ENCODE assay signal across 8 cellular contexts in the genomic region with DNA sequence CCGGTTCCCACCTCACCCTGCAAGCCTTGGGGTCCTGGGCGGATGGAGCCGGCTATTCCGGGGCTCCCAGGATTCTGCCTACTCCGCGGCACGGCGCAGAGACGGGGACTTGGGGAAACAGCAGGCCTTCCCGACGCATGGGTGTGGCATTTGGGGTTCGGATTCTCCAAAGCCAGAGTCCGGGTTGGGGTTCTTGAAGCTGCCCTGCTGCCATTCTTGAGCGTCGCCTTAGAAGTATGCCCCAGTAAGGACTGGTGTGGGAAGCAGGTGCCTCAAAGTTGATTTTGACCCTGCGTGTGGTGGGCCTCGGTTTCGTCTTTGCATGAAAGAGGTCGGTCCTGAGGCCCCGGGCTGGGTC. TPM values are rescaled to one million over a fixed set of nuclear protein-coding genes. Genes with fewer than 3 reads are reported as not detected.
DNase-seq lines count a peak whose midpoint lies in the region; ATAC-seq and TF ChIP-seq lines count a peak whose summit lies in the region.

No MANE protein-coding gene starts in this region.

- no peaks in the 10 kb centered on the region; the same call in 1 of the 2 replicates for H3K9me3 ChIP-seq in AG04450 (ENCODE audit: control insufficient read depth, insufficient read depth, low read length)
- no peaks in the 10 kb centered on the region for H3K9me3 ChIP-seq in HUES6 (ENCODE audit: control insufficient read depth, insufficient read depth, low read depth, low read length)
- H3K9me3 ChIP-seq in mucosa of stomach (ENCODE audit: control insufficient read depth, low read length) = no peaks in the 10 kb centered on the region

- POLR2A ChIA-PET in AG04450 (lab: Yijun Ruan, JAX) = interaction anchor here (0.6 to 1.7 kb wide), 7 partner anchors 10 to 317 kb away, joined by 3 to 18 read pairs (median 4); a partner anchor contains a TSS

- peaks cover 13% of the 10 kb centered on the region for H3K27me3 ChIP-seq in AG04450 (ENCODE audit: control insufficient read depth, insufficient read depth, low read length)
- peaks cover 20% of the 10 kb centered on the region for H3K27me3 ChIP-seq in HUES6 (ENCODE audit: control insufficient read depth, insufficient read depth, low read length)
- H3K27me3 ChIP-seq in mucosa of stomach (ENCODE audit: control insufficient read depth, insufficient read depth, low read length) = no peaks in the 10 kb centered on the region

- no peak for TF ChIP-seq CTCF in AG04450 (IDR thresholded peaks at IDR 0.05; ENCODE audit: low read depth, low read length)

- H3K27ac ChIP-seq in AG04450 (ENCODE audit: low read depth, low read length) = peak overlapping the region; percentile 75
- no peak overlapping the region for H3K27ac ChIP-seq in HUES6 (ENCODE audit: low read depth, low read length)
- peak overlapping the region; percentile 94 for H3K27ac ChIP-seq in caudate nucleus (ENCODE audit: low read depth, low read length)

- H3K36me3 ChIP-seq in HUES6 (ENCODE audit: control insufficient read depth, insufficient read depth, low read length) = peaks cover 4% of the 10 kb centered on the region; the same call in 1 of the 2 replicates
- H3K36me3 ChIP-seq in mucosa of stomach (ENCODE audit: control insufficient read depth, insufficient read depth, low read length) = no peaks in the 10 kb centered on the region

- H3K9ac ChIP-seq in HUES6 (ENCODE audit: low read length) (peak overlapping the region; percentile 81), mucosa of stomach (ENCODE audit: low read length) (peak overlapping the region; percentile 93)

- H3K4me1 ChIP-seq in HUES6 (ENCODE audit: control insufficient read depth, insufficient read depth, low read length) (peaks cover 6% of the 10 kb centered on the region; the same call in 1 of the 2 replicates), mucosa of stomach (ENCODE audit: control insufficient read depth, insufficient read depth, low read length) (peaks cover 43% of the 10 kb centered on the region)

- ATAC-seq in GM19351 (IDR thresholded peaks at IDR 0.05; ENCODE audit: unreplicated experiment) = no peak

- H3K4me3 ChIP-seq in AG04450 (ENCODE audit: low read depth, low read length) (peak overlapping the region; percentile 90), HUES6 (ENCODE audit: low read depth, low read length) (peak overlapping the region; percentile 90), mucosa of stomach (ENCODE audit: low read length) (peak overlapping the region; percentile 88)

- CTCF ChIA-PET in AG04450 (lab: Charles Lee) = interaction anchor here (4.2 kb wide), 1 partner anchor 10 kb away, joined by 17 read pairs; no protein-coding TSS in a partner anchor

- DNase-seq in AG04450 (ENCODE audit: low read depth, low spot score) (no peak), caudate nucleus (lab: John Stamatoyannopoulos, UW) (no peak), anterior cingulate cortex (lab: John Stamatoyannopoulos, UW) (no peak), SKM-1 treated with dmso at 0.1 percent for 144 hours (lab: John Stamatoyannopoulos, UW; ENCODE audit: unreplicated experiment) (no peak), NK-92 (lab: John Stamatoyannopoulos, UW; ENCODE audit: unreplicated experiment) (no peak)

RNA-seq across cellular contexts. Expression of a gene that starts 0.6 kb away (rescaled TPM):
- 177 and 230 TPM in 2 replicates for polyA plus RNA-seq in AG04450 (2011; rRNA removed)
- 59.6 and 84.3 TPM in 2 replicates for polyA minus RNA-seq in AG04450 (2011; rRNA and poly(A)+ RNA removed)

RNA-seq across cellular contexts. Expression of a gene that starts 9.0 kb away (rescaled TPM):
- polyA plus RNA-seq in AG04450 (2011; rRNA removed) = 1.2 and 1.8 TPM in 2 replicates
- polyA minus RNA-seq in AG04450 (2011; rRNA and poly(A)+ RNA removed) = 0.69 and 0.91 TPM in 2 replicates

RNA-seq across cellular contexts. Expression of a gene that starts 24.9 kb away (rescaled TPM):
- 1.4 and 1.7 TPM in 2 replicates for polyA plus RNA-seq in AG04450 (2011; rRNA removed)
- 2.0 and 2.1 TPM in 2 replicates for polyA minus RNA-seq in AG04450 (2011; rRNA and poly(A)+ RNA removed)

RNA-seq across cellular contexts. Expression of a gene that starts 31.6 kb away (rescaled TPM):
- 33.4 and 52.9 TPM in 2 replicates for polyA plus RNA-seq in AG04450 (2011; rRNA removed)
- 11.7 and 13.5 TPM in 2 replicates for polyA minus RNA-seq in AG04450 (2011; rRNA and poly(A)+ RNA removed)

RNA-seq across cellular contexts. Expression of a gene that starts 37.6 kb away (rescaled TPM):
- 3.6 and 4.4 TPM in 2 replicates for polyA plus RNA-seq in AG04450 (2011; rRNA removed)
- 0.51 and 0.70 TPM in 2 replicates for polyA minus RNA-seq in AG04450 (2011; rRNA and poly(A)+ RNA removed)
